1 cellular context compared by ENCODE assay signal in the genomic region with DNA sequence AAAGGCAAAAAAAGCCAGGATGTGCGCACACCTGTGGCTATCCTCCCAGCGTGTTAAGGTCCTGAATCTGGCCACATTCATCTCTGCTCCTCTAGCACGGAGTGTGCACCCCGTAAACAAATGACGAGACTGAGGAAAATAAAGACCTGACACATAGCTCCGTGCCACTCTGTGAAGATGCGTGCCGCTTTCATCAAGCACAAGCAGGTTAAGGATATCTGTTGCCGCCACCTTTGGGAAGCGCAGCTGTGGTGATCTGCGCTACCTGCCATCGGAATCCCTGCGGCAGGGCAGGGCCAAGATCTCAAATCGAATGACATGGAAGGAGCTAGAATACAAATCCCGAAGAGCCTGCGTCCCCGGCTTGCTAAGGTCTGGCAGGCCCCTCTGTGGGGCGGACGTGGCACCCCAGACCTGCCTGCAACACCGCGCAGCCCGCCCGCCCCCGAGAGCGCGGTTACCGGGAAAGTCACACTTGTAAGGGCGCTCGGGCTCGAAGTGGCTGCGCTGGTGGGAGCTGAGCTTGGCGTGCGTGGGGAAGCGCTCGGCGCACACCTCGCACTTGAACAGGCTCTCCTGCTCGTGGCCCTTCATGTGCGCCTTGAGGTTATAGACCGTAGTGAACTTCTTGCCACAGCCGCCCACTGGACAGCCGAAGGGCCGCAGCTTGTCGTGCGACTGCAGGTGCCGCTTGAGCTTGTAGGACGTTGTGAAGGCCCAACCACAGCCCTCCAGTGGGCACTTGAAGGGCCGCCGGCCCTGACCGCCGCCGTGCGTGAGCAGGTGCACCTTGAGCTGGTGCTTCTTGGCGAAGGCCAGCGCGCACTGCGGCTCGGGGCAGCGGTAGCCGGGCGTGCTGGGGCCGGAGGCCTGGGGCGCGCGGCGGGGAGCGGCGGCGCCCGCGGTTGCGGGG.
TF ChIP-seq lines count a peak whose summit lies in the region.

No MANE protein-coding gene starts in this region.

TF ChIP-seq in K562, 482 proteins besides CTCF, POLR2A, EP300 and RAD21:
- TF ChIP-seq RBBP5 (IDR thresholded peaks at IDR 0.05; ENCODE audit: borderline replicate concordance, insufficient read depth, low read length, poor library complexity, severe bottlenecking): peak; percentile 45
- no peak for TF ChIP-seq ZNF707 (CRISPR knock-in tag; conservative IDR thresholded peaks at IDR 0.05)
- no peak for TF ChIP-seq EHMT2 (IDR thresholded peaks at IDR 0.05)
- TF ChIP-seq, protein P1, sequence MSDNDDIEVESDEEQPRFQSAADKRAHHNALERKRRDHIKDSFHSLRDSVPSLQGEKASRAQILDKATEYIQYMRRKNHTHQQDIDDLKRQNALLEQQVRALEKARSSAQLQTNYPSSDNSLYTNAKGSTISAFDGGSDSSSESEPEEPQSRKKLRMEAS (CRISPR knock-in tag; IDR thresholded peaks at IDR 0.05): peak; percentile 61
- no peak for TF ChIP-seq RFX1 (IDR thresholded peaks at IDR 0.05)
- 0 out of 2 replicates have a peak, but pooled peaks have one; percentile 21 for TF ChIP-seq GABPB1 (CRISPR knock-in tag; IDR thresholded peaks at IDR 0.05)
- TF ChIP-seq POLR3A (IDR thresholded peaks at IDR 0.05; ENCODE audit: borderline replicate concordance, extremely low read depth, insufficient read depth, insufficient read length): no peak
- TF ChIP-seq SRSF3 (IDR thresholded peaks at IDR 0.05; ENCODE audit: insufficient read depth, low read length): no peak
- no peak for TF ChIP-seq CEBPB (tag; IDR thresholded peaks at IDR 0.05)
- peak; percentile 76 for TF ChIP-seq ZFX (CRISPR knock-in tag; IDR thresholded peaks at IDR 0.05)
- TF ChIP-seq GABPA (tag; conservative IDR thresholded peaks at IDR 0.05; ENCODE audit: low read depth): no peak
- no peak for TF ChIP-seq BRD4 (IDR thresholded peaks at IDR 0.05)
- peak; percentile 55; the same call in 1 of the 2 replicates for TF ChIP-seq L3MBTL2 (IDR thresholded peaks at IDR 0.05)
- TF ChIP-seq MCM3 (IDR thresholded peaks at IDR 0.05): no peak
- no peak for TF ChIP-seq HDAC8 (tag; IDR thresholded peaks at IDR 0.05)
- TF ChIP-seq DACH1 (IDR thresholded peaks at IDR 0.05; ENCODE audit: partially characterized antibody): no peak
- TF ChIP-seq RBFOX2 (IDR thresholded peaks at IDR 0.05; ENCODE audit: low read depth, low read length): peak; percentile 54; the same call in 1 of the 2 replicates
- TF ChIP-seq ZKSCAN1 (IDR thresholded peaks at IDR 0.05; ENCODE audit: low read depth, low read length): no peak
- TF ChIP-seq EGR1 (conservative IDR thresholded peaks at IDR 0.05): no peak
- TF ChIP-seq NRF1 (conservative IDR thresholded peaks at IDR 0.05 in 1 of 2, IDR thresholded peaks at IDR 0.05 in 1 of 2): peak; percentile 28 to 39; a peak in 3 of 4 replicates
- peak in 1 of 2 experiments; percentile 10 for TF ChIP-seq E2F6 (IDR thresholded peaks at IDR 0.05; ENCODE audit: borderline replicate concordance in 1 of 2, extremely low read depth in 1 of 2, insufficient read depth in 1 of 2, insufficient read length in 1 of 2, low read depth in 1 of 2, low read length in 1 of 2, poor library complexity in 1 of 2, severe bottlenecking in 1 of 2)
- TF ChIP-seq, protein P2, sequence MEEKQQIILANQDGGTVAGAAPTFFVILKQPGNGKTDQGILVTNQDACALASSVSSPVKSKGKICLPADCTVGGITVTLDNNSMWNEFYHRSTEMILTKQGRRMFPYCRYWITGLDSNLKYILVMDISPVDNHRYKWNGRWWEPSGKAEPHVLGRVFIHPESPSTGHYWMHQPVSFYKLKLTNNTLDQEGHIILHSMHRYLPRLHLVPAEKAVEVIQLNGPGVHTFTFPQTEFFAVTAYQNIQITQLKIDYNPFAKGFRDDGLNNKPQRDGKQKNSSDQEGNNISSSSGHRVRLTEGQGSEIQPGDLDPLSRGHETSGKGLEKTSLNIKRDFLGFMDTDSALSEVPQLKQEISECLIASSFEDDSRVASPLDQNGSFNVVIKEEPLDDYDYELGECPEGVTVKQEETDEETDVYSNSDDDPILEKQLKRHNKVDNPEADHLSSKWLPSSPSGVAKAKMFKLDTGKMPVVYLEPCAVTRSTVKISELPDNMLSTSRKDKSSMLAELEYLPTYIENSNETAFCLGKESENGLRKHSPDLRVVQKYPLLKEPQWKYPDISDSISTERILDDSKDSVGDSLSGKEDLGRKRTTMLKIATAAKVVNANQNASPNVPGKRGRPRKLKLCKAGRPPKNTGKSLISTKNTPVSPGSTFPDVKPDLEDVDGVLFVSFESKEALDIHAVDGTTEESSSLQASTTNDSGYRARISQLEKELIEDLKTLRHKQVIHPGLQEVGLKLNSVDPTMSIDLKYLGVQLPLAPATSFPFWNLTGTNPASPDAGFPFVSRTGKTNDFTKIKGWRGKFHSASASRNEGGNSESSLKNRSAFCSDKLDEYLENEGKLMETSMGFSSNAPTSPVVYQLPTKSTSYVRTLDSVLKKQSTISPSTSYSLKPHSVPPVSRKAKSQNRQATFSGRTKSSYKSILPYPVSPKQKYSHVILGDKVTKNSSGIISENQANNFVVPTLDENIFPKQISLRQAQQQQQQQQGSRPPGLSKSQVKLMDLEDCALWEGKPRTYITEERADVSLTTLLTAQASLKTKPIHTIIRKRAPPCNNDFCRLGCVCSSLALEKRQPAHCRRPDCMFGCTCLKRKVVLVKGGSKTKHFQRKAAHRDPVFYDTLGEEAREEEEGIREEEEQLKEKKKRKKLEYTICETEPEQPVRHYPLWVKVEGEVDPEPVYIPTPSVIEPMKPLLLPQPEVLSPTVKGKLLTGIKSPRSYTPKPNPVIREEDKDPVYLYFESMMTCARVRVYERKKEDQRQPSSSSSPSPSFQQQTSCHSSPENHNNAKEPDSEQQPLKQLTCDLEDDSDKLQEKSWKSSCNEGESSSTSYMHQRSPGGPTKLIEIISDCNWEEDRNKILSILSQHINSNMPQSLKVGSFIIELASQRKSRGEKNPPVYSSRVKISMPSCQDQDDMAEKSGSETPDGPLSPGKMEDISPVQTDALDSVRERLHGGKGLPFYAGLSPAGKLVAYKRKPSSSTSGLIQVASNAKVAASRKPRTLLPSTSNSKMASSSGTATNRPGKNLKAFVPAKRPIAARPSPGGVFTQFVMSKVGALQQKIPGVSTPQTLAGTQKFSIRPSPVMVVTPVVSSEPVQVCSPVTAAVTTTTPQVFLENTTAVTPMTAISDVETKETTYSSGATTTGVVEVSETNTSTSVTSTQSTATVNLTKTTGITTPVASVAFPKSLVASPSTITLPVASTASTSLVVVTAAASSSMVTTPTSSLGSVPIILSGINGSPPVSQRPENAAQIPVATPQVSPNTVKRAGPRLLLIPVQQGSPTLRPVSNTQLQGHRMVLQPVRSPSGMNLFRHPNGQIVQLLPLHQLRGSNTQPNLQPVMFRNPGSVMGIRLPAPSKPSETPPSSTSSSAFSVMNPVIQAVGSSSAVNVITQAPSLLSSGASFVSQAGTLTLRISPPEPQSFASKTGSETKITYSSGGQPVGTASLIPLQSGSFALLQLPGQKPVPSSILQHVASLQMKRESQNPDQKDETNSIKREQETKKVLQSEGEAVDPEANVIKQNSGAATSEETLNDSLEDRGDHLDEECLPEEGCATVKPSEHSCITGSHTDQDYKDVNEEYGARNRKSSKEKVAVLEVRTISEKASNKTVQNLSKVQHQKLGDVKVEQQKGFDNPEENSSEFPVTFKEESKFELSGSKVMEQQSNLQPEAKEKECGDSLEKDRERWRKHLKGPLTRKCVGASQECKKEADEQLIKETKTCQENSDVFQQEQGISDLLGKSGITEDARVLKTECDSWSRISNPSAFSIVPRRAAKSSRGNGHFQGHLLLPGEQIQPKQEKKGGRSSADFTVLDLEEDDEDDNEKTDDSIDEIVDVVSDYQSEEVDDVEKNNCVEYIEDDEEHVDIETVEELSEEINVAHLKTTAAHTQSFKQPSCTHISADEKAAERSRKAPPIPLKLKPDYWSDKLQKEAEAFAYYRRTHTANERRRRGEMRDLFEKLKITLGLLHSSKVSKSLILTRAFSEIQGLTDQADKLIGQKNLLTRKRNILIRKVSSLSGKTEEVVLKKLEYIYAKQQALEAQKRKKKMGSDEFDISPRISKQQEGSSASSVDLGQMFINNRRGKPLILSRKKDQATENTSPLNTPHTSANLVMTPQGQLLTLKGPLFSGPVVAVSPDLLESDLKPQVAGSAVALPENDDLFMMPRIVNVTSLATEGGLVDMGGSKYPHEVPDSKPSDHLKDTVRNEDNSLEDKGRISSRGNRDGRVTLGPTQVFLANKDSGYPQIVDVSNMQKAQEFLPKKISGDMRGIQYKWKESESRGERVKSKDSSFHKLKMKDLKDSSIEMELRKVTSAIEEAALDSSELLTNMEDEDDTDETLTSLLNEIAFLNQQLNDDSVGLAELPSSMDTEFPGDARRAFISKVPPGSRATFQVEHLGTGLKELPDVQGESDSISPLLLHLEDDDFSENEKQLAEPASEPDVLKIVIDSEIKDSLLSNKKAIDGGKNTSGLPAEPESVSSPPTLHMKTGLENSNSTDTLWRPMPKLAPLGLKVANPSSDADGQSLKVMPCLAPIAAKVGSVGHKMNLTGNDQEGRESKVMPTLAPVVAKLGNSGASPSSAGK (IDR thresholded peaks at IDR 0.05): peak; percentile 68
- no peak for TF ChIP-seq RBM39 (optimal IDR thresholded peaks at IDR 0.05; ENCODE audit: low read depth, low read length)
- TF ChIP-seq TCF15 (CRISPR knock-in tag; IDR thresholded peaks at IDR 0.05): no peak
- TF ChIP-seq ZNF740 (CRISPR knock-in tag; IDR thresholded peaks at IDR 0.05): no peak
- no peak for TF ChIP-seq ZNF740 (tag; IDR thresholded peaks at IDR 0.05)
